27 cellular contexts compared by ENCODE assay signal in the genomic region with DNA sequence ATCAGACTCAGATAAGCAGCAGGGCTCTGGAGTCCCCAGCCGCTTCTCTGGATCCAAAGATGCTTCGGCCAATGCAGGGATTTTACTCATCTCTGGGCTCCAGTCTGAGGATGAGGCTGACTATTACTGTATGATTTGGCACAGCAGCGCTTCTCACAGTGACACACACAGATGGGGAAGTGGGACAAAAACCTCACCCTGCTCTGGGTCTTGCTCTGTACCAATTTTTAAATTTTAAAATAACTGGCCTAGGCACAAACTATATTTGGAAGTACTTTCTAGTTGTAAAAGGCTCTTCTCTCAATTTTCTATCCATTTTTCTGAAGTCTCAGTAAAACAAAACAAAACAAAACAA.
"Had no signal": no experiment of that assay in that cellular context is flagged by ENCODE, and none has a peak within 500 bp of the region (broad histone marks: within the 10 kb centered on the region; RNA-seq: fewer than 3 reads in every experiment).

No MANE protein-coding gene starts in this region.

- H3K36me3 Mint-ChIP-seq: activated CD8-positive, alpha-beta memory T cell treated with anti-CD3 and anti-CD28 coated beads, Interleukin-2, amount 10 ng/mL, durations not matched to agents 7 days and 5 days; activated naive CD8-positive, alpha-beta T cell treated with anti-CD3 and anti-CD28 coated beads for 36 hours; stimulated activated effector memory CD8-positive, alpha-beta T cell treated with anti-CD3 and anti-CD28 coated beads, Interleukin-12 subunit alpha, Interleukin-12 subunit beta, amount 100 ng/mL, for 72 hours had no signal

- H3K4me1 ChIP-seq: body of pancreas, colonic mucosa, gastrocnemius medialis, pancreas, prostate gland, sigmoid colon had no signal

- H3K9me3 Mint-ChIP-seq: activated naive CD8-positive, alpha-beta T cell treated with anti-CD3 and anti-CD28 coated beads for 36 hours; nephron progenitor cell; stimulated activated effector memory CD8-positive, alpha-beta T cell treated with anti-CD3 and anti-CD28 coated beads, Interleukin-12 subunit alpha, Interleukin-12 subunit beta, amount 100 ng/mL, for 72 hours had no signal

- H3K4me3 Mint-ChIP-seq: activated CD8-positive, alpha-beta memory T cell treated with anti-CD3 and anti-CD28 coated beads, Interleukin-2, amount 10 ng/mL, durations not matched to agents 7 days and 5 days; activated CD8-positive, alpha-beta T cell treated with anti-CD3 and anti-CD28 coated beads, Interleukin-2, amount 10 ng/mL, durations not matched to agents 7 days and 5 days; activated naive CD8-positive, alpha-beta T cell treated with anti-CD3 and anti-CD28 coated beads for 36 hours; nephron progenitor cell; stimulated activated effector memory CD8-positive, alpha-beta T cell treated with anti-CD3 and anti-CD28 coated beads, Interleukin-12 subunit alpha, Interleukin-12 subunit beta, amount 100 ng/mL, for 72 hours; T-helper 17 cell had no signal

- H3K9me3 ChIP-seq: adrenal gland, body of pancreas, colonic mucosa, gastrocnemius medialis, left ventricle myocardium inferior, neutrophil, pancreas, prostate gland, sigmoid colon, tibial nerve had no signal

- H3K27ac Mint-ChIP-seq: activated CD8-positive, alpha-beta memory T cell treated with anti-CD3 and anti-CD28 coated beads, Interleukin-2, amount 10 ng/mL, durations not matched to agents 7 days and 5 days; activated CD8-positive, alpha-beta T cell treated with anti-CD3 and anti-CD28 coated beads, Interleukin-2, amount 10 ng/mL, durations not matched to agents 7 days and 5 days; activated naive CD8-positive, alpha-beta T cell treated with anti-CD3 and anti-CD28 coated beads for 36 hours; nephron progenitor cell; stimulated activated effector memory CD8-positive, alpha-beta T cell treated with anti-CD3 and anti-CD28 coated beads, Interleukin-12 subunit alpha, Interleukin-12 subunit beta, amount 100 ng/mL, for 72 hours; T-helper 17 cell had no signal

- H3K4me3 ChIP-seq: adrenal gland, body of pancreas, colonic mucosa, gastrocnemius medialis, left ventricle myocardium inferior, pancreas, prostate gland, sigmoid colon, tibial nerve had no signal

- DNase-seq: activated CD4-positive, alpha-beta T cell treated with anti-CD3 and anti-CD28 coated beads for 1 hour; activated CD4-positive, alpha-beta T cell treated with anti-CD3 and anti-CD28 coated beads, Interleukin-2, amount 50 U/mL, for 1 hour; activated CD8-positive, alpha-beta memory T cell treated with anti-CD3 and anti-CD28 coated beads, Interleukin-2, amount 10 ng/mL, durations not matched to agents 7 days and 5 days; activated CD8-positive, alpha-beta T cell treated with anti-CD3 and anti-CD28 coated beads, Interleukin-2, amount 10 ng/mL, durations not matched to agents 7 days and 5 days; activated naive CD4-positive, alpha-beta T cell treated with Interleukin-2 at 50 U/mL for 16 hours; activated naive CD8-positive, alpha-beta T cell treated with anti-CD3 and anti-CD28 coated beads for 36 hours; activated T-cell treated with anti-CD3 and anti-CD28 coated beads, Interleukin-2, amount 50 U/mL, for 48 hours; adrenal gland; aorta; colonic mucosa; effector memory CD4-positive, alpha-beta T cell; gastrocnemius medialis; glutamatergic neuron; left ventricle myocardium inferior; nephron progenitor cell; sigmoid colon; small intestine; stimulated activated CD4-positive, alpha-beta T cell treated with anti-CD3 and anti-CD28 coated beads, Interleukin-4, amount 100 ng/mL, for 24 hours; T-helper 17 cell; T1000; WERI-Rb-1 had no signal

- H3K36me3 ChIP-seq: adrenal gland, colonic mucosa, gastrocnemius medialis, left ventricle myocardium inferior, neutrophil, pancreas, prostate gland, sigmoid colon, tibial nerve, WERI-Rb-1 had no signal

- H3K4me1 Mint-ChIP-seq: activated CD8-positive, alpha-beta memory T cell treated with anti-CD3 and anti-CD28 coated beads, Interleukin-2, amount 10 ng/mL, durations not matched to agents 7 days and 5 days; activated naive CD8-positive, alpha-beta T cell treated with anti-CD3 and anti-CD28 coated beads for 36 hours had no signal

- H3K27me3 ChIP-seq: adrenal gland, body of pancreas, colonic mucosa, pancreas had no signal

- ATAC-seq: activated CD8-positive, alpha-beta memory T cell treated with anti-CD3 and anti-CD28 coated beads, Interleukin-2, amount 10 ng/mL, durations not matched to agents 7 days and 5 days; activated CD8-positive, alpha-beta T cell treated with anti-CD3 and anti-CD28 coated beads, Interleukin-2, amount 10 ng/mL, durations not matched to agents 7 days and 5 days; body of pancreas; gastrocnemius medialis; T-helper 17 cell had no signal

- H3K27ac ChIP-seq: adrenal gland, body of pancreas, colonic mucosa, gastrocnemius medialis, left ventricle myocardium inferior, neutrophil, pancreas, prostate gland, sigmoid colon, tibial nerve, WERI-Rb-1 had no signal
